Comparison of ENCODE assay signal across 1 cellular context in the genomic region with DNA sequence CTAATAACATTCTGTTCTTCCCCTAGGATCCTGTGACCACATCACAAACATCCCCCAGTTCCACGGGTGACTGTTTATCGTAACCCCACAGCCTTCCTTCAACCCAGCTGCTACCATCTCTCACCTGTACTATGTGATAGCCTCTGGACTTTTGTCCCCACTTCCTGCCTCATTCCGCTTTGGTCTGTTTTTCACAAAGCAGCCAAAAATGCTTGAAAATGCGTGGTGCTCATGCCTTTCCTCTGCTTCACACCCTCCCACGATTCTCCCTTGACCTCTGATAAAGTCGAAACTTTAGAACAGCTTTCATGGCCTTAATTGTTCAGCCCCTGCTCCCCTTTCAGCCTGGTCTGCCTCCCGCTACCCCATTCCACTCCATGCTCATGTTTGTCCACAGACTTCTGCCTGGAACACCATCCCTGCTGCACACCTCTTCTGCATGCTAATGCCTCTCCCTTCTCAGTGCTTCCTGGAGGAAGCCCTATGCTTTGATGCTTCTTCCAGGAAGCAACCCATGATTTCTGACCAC.
A peak's percentile ranks its signal among the peaks of the same experiment; 100 is the strongest.
TF ChIP-seq lines count a peak whose summit lies in the region.

No MANE protein-coding gene starts in this region.

TF ChIP-seq in HepG2, 621 proteins besides CTCF, POLR2A, EP300 and RAD21 (continued from another document and continues in another):
- TF ChIP-seq, protein P1, sequence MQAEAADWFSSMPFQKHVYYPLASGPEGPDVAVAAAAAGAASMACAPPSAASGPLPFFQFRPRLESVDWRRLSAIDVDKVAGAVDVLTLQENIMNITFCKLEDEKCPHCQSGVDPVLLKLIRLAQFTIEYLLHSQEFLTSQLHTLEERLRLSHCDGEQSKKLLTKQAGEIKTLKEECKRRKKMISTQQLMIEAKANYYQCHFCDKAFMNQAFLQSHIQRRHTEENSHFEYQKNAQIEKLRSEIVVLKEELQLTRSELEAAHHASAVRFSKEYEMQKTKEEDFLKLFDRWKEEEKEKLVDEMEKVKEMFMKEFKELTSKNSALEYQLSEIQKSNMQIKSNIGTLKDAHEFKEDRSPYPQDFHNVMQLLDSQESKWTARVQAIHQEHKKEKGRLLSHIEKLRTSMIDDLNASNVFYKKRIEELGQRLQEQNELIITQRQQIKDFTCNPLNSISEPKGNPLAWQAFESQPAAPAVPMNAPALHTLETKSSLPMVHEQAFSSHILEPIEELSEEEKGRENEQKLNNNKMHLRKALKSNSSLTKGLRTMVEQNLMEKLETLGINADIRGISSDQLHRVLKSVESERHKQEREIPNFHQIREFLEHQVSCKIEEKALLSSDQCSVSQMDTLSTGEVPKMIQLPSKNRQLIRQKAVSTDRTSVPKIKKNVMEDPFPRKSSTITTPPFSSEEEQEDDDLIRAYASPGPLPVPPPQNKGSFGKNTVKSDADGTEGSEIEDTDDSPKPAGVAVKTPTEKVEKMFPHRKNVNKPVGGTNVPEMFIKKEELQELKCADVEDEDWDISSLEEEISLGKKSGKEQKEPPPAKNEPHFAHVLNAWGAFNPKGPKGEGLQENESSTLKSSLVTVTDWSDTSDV (CRISPR knock-in tag; IDR thresholded peaks at IDR 0.05): peak; percentile 67; the same call in 1 of the 2 replicates
- TF ChIP-seq TBL1XR1 (IDR thresholded peaks at IDR 0.05; ENCODE audit: borderline replicate concordance, low read length, partially characterized antibody): no peak
- TF ChIP-seq KDM6A (CRISPR knock-in tag; IDR thresholded peaks at IDR 0.05; ENCODE audit: low read depth): peak; percentile 56
- TF ChIP-seq ZNF552 (CRISPR knock-in tag; IDR thresholded peaks at IDR 0.05; ENCODE audit: borderline replicate concordance): 0 out of 2 replicates have a peak, but pooled peaks have one; percentile 61
- TF ChIP-seq ZNF773 (CRISPR knock-in tag; IDR thresholded peaks at IDR 0.05; ENCODE audit: borderline replicate concordance): no peak
- TF ChIP-seq ZNF614 (CRISPR knock-in tag; IDR thresholded peaks at IDR 0.05; ENCODE audit: borderline replicate concordance): 0 out of 2 replicates have a peak, but pooled peaks have one; percentile 25
- TF ChIP-seq HCFC1 (IDR thresholded peaks at IDR 0.05; ENCODE audit: low read depth, low read length): no peak
- peak; percentile 68 for TF ChIP-seq PHF21A (CRISPR knock-in tag; IDR thresholded peaks at IDR 0.05)
- TF ChIP-seq, protein P2, sequence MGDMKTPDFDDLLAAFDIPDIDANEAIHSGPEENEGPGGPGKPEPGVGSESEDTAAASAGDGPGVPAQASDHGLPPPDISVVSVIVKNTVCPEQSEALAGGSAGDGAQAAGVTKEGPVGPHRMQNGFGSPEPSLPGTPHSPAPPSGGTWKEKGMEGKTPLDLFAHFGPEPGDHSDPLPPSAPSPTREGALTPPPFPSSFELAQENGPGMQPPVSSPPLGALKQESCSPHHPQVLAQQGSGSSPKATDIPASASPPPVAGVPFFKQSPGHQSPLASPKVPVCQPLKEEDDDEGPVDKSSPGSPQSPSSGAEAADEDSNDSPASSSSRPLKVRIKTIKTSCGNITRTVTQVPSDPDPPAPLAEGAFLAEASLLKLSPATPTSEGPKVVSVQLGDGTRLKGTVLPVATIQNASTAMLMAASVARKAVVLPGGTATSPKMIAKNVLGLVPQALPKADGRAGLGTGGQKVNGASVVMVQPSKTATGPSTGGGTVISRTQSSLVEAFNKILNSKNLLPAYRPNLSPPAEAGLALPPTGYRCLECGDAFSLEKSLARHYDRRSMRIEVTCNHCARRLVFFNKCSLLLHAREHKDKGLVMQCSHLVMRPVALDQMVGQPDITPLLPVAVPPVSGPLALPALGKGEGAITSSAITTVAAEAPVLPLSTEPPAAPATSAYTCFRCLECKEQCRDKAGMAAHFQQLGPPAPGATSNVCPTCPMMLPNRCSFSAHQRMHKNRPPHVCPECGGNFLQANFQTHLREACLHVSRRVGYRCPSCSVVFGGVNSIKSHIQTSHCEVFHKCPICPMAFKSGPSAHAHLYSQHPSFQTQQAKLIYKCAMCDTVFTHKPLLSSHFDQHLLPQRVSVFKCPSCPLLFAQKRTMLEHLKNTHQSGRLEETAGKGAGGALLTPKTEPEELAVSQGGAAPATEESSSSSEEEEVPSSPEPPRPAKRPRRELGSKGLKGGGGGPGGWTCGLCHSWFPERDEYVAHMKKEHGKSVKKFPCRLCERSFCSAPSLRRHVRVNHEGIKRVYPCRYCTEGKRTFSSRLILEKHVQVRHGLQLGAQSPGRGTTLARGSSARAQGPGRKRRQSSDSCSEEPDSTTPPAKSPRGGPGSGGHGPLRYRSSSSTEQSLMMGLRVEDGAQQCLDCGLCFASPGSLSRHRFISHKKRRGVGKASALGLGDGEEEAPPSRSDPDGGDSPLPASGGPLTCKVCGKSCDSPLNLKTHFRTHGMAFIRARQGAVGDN (CRISPR knock-in tag; IDR thresholded peaks at IDR 0.05): peak; percentile 56; the same call in 1 of the 2 replicates
- peak; percentile 66; the same call in 1 of the 2 replicates for TF ChIP-seq ZBTB20 (CRISPR knock-in tag; IDR thresholded peaks at IDR 0.05; ENCODE audit: borderline replicate concordance, low read depth)
- no peak for TF ChIP-seq RBM22 (optimal IDR thresholded peaks at IDR 0.05; ENCODE audit: low read length)
- 0 out of 2 replicates have a peak, but pooled peaks have one; percentile 43 for TF ChIP-seq ZFX (CRISPR knock-in tag; IDR thresholded peaks at IDR 0.05; ENCODE audit: low read depth)
- TF ChIP-seq, protein P3, sequence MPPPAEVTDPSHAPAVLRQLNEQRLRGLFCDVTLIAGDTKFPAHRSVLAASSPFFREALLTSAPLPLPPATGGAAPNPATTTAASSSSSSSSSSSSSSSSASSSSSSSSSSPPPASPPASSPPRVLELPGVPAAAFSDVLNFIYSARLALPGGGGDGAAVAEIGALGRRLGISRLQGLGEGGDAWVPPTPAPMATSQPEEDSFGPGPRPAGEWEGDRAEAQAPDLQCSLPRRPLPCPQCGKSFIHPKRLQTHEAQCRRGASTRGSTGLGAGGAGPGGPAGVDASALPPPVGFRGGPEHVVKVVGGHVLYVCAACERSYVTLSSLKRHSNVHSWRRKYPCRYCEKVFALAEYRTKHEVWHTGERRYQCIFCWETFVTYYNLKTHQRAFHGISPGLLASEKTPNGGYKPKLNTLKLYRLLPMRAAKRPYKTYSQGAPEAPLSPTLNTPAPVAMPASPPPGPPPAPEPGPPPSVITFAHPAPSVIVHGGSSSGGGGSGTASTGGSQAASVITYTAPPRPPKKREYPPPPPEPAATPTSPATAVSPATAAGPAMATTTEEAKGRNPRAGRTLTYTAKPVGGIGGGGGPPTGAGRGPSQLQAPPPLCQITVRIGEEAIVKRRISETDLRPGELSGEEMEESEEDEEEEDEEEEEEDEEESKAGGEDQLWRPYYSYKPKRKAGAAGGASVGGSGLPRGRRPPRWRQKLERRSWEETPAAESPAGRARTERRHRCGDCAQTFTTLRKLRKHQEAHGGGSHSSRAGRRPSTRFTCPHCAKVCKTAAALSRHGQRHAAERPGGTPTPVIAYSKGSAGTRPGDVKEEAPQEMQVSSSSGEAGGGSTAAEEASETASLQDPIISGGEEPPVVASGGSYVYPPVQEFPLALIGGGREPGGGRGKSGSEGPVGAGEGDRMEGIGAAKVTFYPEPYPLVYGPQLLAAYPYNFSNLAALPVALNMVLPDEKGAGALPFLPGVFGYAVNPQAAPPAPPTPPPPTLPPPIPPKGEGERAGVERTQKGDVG (CRISPR knock-in tag; IDR thresholded peaks at IDR 0.05; ENCODE audit: borderline replicate concordance): peak; percentile 97; the same call in 1 of the 2 replicates
- TF ChIP-seq, protein P4, sequence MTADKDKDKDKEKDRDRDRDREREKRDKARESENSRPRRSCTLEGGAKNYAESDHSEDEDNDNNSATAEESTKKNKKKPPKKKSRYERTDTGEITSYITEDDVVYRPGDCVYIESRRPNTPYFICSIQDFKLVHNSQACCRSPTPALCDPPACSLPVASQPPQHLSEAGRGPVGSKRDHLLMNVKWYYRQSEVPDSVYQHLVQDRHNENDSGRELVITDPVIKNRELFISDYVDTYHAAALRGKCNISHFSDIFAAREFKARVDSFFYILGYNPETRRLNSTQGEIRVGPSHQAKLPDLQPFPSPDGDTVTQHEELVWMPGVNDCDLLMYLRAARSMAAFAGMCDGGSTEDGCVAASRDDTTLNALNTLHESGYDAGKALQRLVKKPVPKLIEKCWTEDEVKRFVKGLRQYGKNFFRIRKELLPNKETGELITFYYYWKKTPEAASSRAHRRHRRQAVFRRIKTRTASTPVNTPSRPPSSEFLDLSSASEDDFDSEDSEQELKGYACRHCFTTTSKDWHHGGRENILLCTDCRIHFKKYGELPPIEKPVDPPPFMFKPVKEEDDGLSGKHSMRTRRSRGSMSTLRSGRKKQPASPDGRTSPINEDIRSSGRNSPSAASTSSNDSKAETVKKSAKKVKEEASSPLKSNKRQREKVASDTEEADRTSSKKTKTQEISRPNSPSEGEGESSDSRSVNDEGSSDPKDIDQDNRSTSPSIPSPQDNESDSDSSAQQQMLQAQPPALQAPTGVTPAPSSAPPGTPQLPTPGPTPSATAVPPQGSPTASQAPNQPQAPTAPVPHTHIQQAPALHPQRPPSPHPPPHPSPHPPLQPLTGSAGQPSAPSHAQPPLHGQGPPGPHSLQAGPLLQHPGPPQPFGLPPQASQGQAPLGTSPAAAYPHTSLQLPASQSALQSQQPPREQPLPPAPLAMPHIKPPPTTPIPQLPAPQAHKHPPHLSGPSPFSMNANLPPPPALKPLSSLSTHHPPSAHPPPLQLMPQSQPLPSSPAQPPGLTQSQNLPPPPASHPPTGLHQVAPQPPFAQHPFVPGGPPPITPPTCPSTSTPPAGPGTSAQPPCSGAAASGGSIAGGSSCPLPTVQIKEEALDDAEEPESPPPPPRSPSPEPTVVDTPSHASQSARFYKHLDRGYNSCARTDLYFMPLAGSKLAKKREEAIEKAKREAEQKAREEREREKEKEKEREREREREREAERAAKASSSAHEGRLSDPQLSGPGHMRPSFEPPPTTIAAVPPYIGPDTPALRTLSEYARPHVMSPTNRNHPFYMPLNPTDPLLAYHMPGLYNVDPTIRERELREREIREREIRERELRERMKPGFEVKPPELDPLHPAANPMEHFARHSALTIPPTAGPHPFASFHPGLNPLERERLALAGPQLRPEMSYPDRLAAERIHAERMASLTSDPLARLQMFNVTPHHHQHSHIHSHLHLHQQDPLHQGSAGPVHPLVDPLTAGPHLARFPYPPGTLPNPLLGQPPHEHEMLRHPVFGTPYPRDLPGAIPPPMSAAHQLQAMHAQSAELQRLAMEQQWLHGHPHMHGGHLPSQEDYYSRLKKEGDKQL (CRISPR knock-in tag; IDR thresholded peaks at IDR 0.05; ENCODE audit: low read depth): 0 out of 2 replicates have a peak, but pooled peaks have one; percentile 20
- TF ChIP-seq ZMYM4 (CRISPR knock-in tag; IDR thresholded peaks at IDR 0.05): peak; percentile 43
- TF ChIP-seq SALL1 (CRISPR knock-in tag; IDR thresholded peaks at IDR 0.05): peak; percentile 83
- peak; percentile 59; the same call in 1 of the 2 replicates for TF ChIP-seq NCOA2 (CRISPR knock-in tag; IDR thresholded peaks at IDR 0.05)
- TF ChIP-seq RARA (CRISPR knock-in tag; IDR thresholded peaks at IDR 0.05): peak; percentile 54
- TF ChIP-seq RXRA (CRISPR knock-in tag; IDR thresholded peaks at IDR 0.05): peak; percentile 16; the same call in 1 of the 2 replicates
- no peak for TF ChIP-seq RFXANK (CRISPR knock-in tag; IDR thresholded peaks at IDR 0.05)
- TF ChIP-seq ZNF850 (CRISPR knock-in tag; conservative IDR thresholded peaks at IDR 0.05): no peak
- TF ChIP-seq, protein P5, sequence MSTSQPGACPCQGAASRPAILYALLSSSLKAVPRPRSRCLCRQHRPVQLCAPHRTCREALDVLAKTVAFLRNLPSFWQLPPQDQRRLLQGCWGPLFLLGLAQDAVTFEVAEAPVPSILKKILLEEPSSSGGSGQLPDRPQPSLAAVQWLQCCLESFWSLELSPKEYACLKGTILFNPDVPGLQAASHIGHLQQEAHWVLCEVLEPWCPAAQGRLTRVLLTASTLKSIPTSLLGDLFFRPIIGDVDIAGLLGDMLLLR (CRISPR knock-in tag; IDR thresholded peaks at IDR 0.05): no peak
- TF ChIP-seq, protein P6, sequence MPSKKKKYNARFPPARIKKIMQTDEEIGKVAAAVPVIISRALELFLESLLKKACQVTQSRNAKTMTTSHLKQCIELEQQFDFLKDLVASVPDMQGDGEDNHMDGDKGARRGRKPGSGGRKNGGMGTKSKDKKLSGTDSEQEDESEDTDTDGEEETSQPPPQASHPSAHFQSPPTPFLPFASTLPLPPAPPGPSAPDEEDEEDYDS (CRISPR knock-in tag; IDR thresholded peaks at IDR 0.05): peak; percentile 51
- TF ChIP-seq RXRB (CRISPR knock-in tag; IDR thresholded peaks at IDR 0.05; ENCODE audit: borderline replicate concordance): peak; percentile 44
- TF ChIP-seq, protein P7, sequence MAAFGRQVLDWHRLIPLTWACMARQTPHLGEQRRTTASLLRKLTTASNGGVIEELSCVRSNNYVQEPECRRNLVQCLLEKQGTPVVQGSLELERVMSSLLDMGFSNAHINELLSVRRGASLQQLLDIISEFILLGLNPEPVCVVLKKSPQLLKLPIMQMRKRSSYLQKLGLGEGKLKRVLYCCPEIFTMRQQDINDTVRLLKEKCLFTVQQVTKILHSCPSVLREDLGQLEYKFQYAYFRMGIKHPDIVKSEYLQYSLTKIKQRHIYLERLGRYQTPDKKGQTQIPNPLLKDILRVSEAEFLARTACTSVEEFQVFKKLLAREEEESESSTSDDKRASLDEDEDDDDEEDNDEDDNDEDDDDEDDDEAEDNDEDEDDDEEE (CRISPR knock-in tag; IDR thresholded peaks at IDR 0.05): peak; percentile 66; the same call in 1 of the 2 replicates
- TF ChIP-seq MXI1 (IDR thresholded peaks at IDR 0.05; ENCODE audit: borderline replicate concordance, low read depth, low read length): no peak
